In the genomic region with DNA sequence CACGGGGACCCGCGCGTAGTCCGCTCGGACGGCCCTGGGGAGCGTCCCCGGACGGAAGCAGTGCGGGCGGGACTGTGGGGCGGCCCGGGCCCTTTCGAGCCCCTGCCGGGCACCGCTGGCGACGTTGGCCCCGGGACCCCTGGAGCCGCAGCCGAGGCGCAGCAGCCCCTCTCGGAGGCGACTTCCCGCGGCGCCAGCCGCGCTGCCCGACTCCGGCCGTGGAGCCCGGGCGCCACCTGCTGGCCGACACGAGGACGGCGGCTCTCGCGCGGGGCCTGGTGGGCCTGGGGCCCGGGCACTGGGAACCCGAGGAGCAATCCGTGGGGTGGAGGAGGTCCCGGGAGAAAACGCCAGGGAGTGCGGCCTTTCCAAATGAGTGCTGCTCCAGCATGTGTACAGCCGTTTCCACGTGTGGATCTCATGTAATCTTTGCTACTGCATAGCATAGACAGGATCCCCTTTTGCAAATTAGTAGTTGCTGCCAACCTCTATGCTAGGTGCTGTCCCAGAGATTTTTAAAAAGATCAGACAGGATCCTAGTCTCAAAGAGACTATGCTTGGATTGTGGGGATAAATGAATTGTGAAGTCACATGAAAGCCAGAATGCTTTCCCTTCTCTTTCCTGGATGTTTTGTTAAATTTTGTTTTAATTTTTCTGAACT, we compare ENCODE assay signal across 8 cellular contexts. TPM values are rescaled to one million over a fixed set of nuclear protein-coding genes. Genes with fewer than 3 reads are reported as not detected.
A peak's percentile ranks its signal among the peaks of the same experiment; 100 is the strongest.
DNase-seq lines count a peak whose midpoint lies in the region; ATAC-seq and TF ChIP-seq lines count a peak whose summit lies in the region.

No MANE protein-coding gene starts in this region.

- ATAC-seq in GM19023 (IDR thresholded peaks at IDR 0.05; ENCODE audit: unreplicated experiment) (peak; percentile 30), omental fat pad (ENCODE audit: low FRiP score) (peak; percentile 56)

- TF ChIP-seq POLR2A in thyroid gland (IDR thresholded peaks at IDR 0.05) = no peak

- H3K9me3 ChIP-seq in HUES64 (ENCODE audit: insufficient read depth, low read depth, low read length) (no peaks in the 10 kb centered on the region), thyroid gland (no peaks in the 10 kb centered on the region)

- H3K36me3 ChIP-seq in HUES64 (ENCODE audit: insufficient read depth, low read length) (peaks cover 6% of the 10 kb centered on the region; the same call in 1 of the 2 replicates), thyroid gland (no peaks in the 10 kb centered on the region)

- peak; percentile 27 for DNase-seq in AG10803 (ENCODE audit: low read depth)
- peak; percentile 44 for DNase-seq in SHP77 treated with DMSO at 0.1 percent for 48 hours (lab: John Stamatoyannopoulos, UW)
- DNase-seq in activated naive CD4-positive, alpha-beta T cell treated with Interleukin-2 at 50 U/mL for 16 hours = peak; percentile 82
- peak in 41 of 42 donors; percentile 27 to 89 (median 72) for DNase-seq in head of caudate nucleus
- DNase-seq in omental fat pad (ENCODE audit: low spot score) = peak; percentile 81
- peak; percentile 72 to 75 for DNase-seq in thyroid gland

- intact Hi-C loops in head of caudate nucleus (cut with DNase I) = loop anchor here (5.0 to 10.0 kb wide), 2 partner anchors 1481 to 1589 kb away; no protein-coding TSS in a partner anchor
- intact Hi-C loops in thyroid gland (cut with DNase I) = loop anchor here (2.0 kb wide), 1 partner anchor 1257 kb away; no protein-coding TSS in a partner anchor

- peaks cover 3% of the 10 kb centered on the region; the same call in 1 of the 2 replicates for H3K4me1 ChIP-seq in HUES64 (ENCODE audit: insufficient read depth, low read length)
- H3K4me1 ChIP-seq in thyroid gland = peaks cover 4 to 6% of the 10 kb centered on the region in 2 donors

- H3K27me3 ChIP-seq in HUES64 (ENCODE audit: insufficient read depth, low read length) (peaks cover 21% of the 10 kb centered on the region), thyroid gland (no peaks in the 10 kb centered on the region)

- H3K27ac ChIP-seq in HUES64 (ENCODE audit: low read depth, low read length) = no peak overlapping the region; the same call in 1 of the 2 replicates
- H3K27ac ChIP-seq in thyroid gland = peak overlapping the region; percentile 88 to 91 (median 90)

- H3K4me3 ChIP-seq in AG10803 (ENCODE audit: low read length) (peak overlapping the region; percentile 95), HUES64 (ENCODE audit: low read length) (peak overlapping the region; percentile 81), thyroid gland (replicated peaks in 1 of 3) (peak overlapping the region; percentile 22 to 73 (median 51))

- WGBS in HUES64 = 1% methylated on average over 50 of the region's 50 CpGs
- 0% methylated on average over 3 to 7 of the region's 50 CpGs for WGBS in thyroid gland, 2 donors

- peak overlapping the region; percentile 62 for H3K9ac ChIP-seq in HUES64 (ENCODE audit: low read depth, low read length)

- TF ChIP-seq CTCF in AG10803 (conservative IDR thresholded peaks at IDR 0.05; ENCODE audit: low read length) = peak; percentile 58
- peak in 2 of 3 donors; percentile 92 to 99 for TF ChIP-seq CTCF in omental fat pad (IDR thresholded peaks at IDR 0.05)
- TF ChIP-seq CTCF in thyroid gland (IDR thresholded peaks at IDR 0.05) = peak; percentile 48 to 100 (median 98)

RNA-seq across cellular contexts. Expression of a gene that starts 4.0 kb away (rescaled TPM):
- polyA plus RNA-seq in HUES64 (2013, experiment 1 of 2) = 104 TPM
- polyA plus RNA-seq in HUES64 (2013, experiment 2 of 2) = 113 TPM
- total RNA-seq in omental fat pad (100 to 1,000 TPM; 165 to 949 (median 312) TPM), thyroid gland (100 to 1,000 TPM; 226 to 298 (median 247) TPM)

Comparison
In these comparisons a context has a peak if more than half of its experiments do, and no peak if none do; other contexts are left out.
1. DNase-seq: peak in every context shown above with its lines; median percentile 82 in activated naive CD4-positive, alpha-beta T cell treated with Interleukin-2 at 50 U/mL for 16 hours; 81 in omental fat pad; 74 in thyroid gland; 72 in head of caudate nucleus; 44 in SHP77 treated with DMSO at 0.1 percent for 48 hours; 27 in AG10803.